19 cellular contexts compared by ENCODE assay signal in genomic region chr3:59754456-59754855, GRCh38.
"Had no signal": no experiment of that assay in that cellular context is flagged by ENCODE, and none has a peak within 500 bp of the region (broad histone marks: within the 10 kb centered on the region; RNA-seq: fewer than 3 reads in every experiment).

No MANE protein-coding gene starts in this region.

- H3K27me3 ChIP-seq: hepatocyte, pancreas, transverse colon had no signal

- H3K27me3 Mint-ChIP-seq: activated naive CD4-positive, alpha-beta T cell treated with anti-CD3 and anti-CD28 coated beads, Interleukin-2, amount 10 ng/mL, durations not matched to agents 7 days and 5 days had no signal

- H3K27ac Mint-ChIP-seq: activated CD8-positive, alpha-beta memory T cell treated with anti-CD3 and anti-CD28 coated beads, Interleukin-2, amount 10 ng/mL, durations not matched to agents 7 days and 5 days; activated naive CD4-positive, alpha-beta T cell treated with anti-CD3 and anti-CD28 coated beads, Interleukin-2, amount 10 ng/mL, durations not matched to agents 7 days and 5 days; activated T-helper 2 cell treated with anti-CD3 and anti-CD28 coated beads, Interferon-gamma antibody, Interleukin-2, Interleukin-4, amounts not matched to agents 10 μg/mL and 5 μg/mL and 100 μg/mL, durations not matched to agents 14 hours and 24 hours and 36 hours had no signal

- H3K4me3 ChIP-seq: hepatocyte, pancreas, transverse colon had no signal

- H3K4me3 Mint-ChIP-seq: activated CD8-positive, alpha-beta memory T cell treated with anti-CD3 and anti-CD28 coated beads, Interleukin-2, amount 10 ng/mL, durations not matched to agents 7 days and 5 days; activated naive CD4-positive, alpha-beta T cell treated with anti-CD3 and anti-CD28 coated beads, Interleukin-2, amount 10 ng/mL, durations not matched to agents 7 days and 5 days had no signal

- H3K36me3 Mint-ChIP-seq: activated CD8-positive, alpha-beta memory T cell treated with anti-CD3 and anti-CD28 coated beads, Interleukin-2, amount 10 ng/mL, durations not matched to agents 7 days and 5 days had no signal

- H3K36me3 ChIP-seq: pancreas, transverse colon had no signal

- ATAC-seq: activated CD8-positive, alpha-beta memory T cell treated with anti-CD3 and anti-CD28 coated beads, Interleukin-2, amount 10 ng/mL, durations not matched to agents 7 days and 5 days; esophagus mucosa; left lobe of liver; pancreas; sciatic nerve had no signal

- H3K9me3 Mint-ChIP-seq: activated naive CD4-positive, alpha-beta T cell treated with anti-CD3 and anti-CD28 coated beads, Interleukin-2, amount 10 ng/mL, durations not matched to agents 7 days and 5 days had no signal

- H3K9me3 ChIP-seq: pancreas, transverse colon had no signal

- DNase-seq: activated CD4-positive, alpha-beta T cell treated with anti-CD3 and anti-CD28 coated beads, Interleukin-2, amount 50 U/mL, for 48 hours; activated CD4-positive, CD25-positive, alpha-beta regulatory T cell treated with anti-CD3 and anti-CD28 coated beads, Interleukin-2, amount 50 U/mL, for 72 hours; activated CD8-positive, alpha-beta memory T cell treated with anti-CD3 and anti-CD28 coated beads, Interleukin-2, amount 10 ng/mL, durations not matched to agents 7 days and 5 days; activated naive CD4-positive, alpha-beta T cell treated with anti-CD3 and anti-CD28 coated beads, Interleukin-2, amount 10 ng/mL, durations not matched to agents 7 days and 5 days; activated T-cell treated with anti-CD3 and anti-CD28 coated beads, Interleukin-2, amount 50 U/mL, for 1 hour; amniotic stem cell; islet precursor cell; midbrain; pancreas; stimulated activated naive CD4-positive, alpha-beta T cell treated with Interleukin-2 at 50 U/mL for 16 hours; substantia nigra; SW 1271; T-helper 9 cell; transverse colon had no signal
